In the genomic region with DNA sequence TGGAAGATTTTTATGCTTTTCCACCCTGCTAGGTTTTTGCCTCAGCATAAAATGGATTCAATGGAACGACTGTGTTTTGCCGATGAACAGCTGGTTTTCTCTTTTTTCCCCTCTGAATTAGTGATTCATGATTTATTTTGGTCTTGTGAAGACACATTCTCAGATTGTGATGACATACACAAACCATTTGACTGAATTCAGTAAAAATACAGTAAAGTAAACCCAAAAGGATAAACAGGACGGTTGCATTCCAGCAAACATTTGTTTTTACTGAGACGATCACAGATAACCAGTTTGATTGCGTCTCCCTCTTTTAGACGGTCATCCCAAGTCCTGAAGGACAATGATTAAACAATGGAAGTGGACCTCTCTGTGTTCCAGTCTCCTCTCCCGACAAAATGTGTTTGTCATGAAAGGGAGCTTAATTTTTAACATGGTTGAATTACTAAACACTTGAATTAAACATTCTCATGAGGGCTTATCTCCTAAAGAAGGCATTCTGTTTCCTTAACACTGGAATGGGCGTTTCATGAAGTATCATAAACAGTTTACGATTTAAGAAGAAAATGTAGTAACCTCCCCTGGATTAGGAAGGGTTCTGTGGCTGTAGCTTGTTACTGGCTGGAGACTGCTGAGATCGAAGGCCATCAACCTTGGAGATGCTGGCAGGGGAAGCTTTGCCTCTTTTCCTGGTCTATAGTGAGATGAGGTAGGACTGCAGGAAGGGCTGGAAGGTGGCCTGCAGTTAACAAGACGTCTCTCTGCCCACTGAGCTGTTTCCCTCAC, we compare ENCODE assay signal across 13 cellular contexts.
"Had no signal": no experiment of that assay in that cellular context is flagged by ENCODE, and none has a peak within 500 bp of the region (broad histone marks: within the 10 kb centered on the region; RNA-seq: fewer than 3 reads in every experiment).

No MANE protein-coding gene starts in this region.

- H3K9me3 Mint-ChIP-seq: neural crest cell had no signal

- H3K9me3 ChIP-seq: uterus had no signal

- H3K4me1 Mint-ChIP-seq: neural crest cell had no signal

- ATAC-seq: activated CD4-positive, CD25-positive, alpha-beta regulatory T cell treated with anti-CD3 and anti-CD28 coated beads, Interleukin-2, amount 50 U/mL, for 24 hours; stimulated activated naive CD8-positive, alpha-beta T cell treated with anti-CD3 and anti-CD28 coated beads, Interleukin-15, Interleukin-2, amounts not matched to agents 100 U/mL and 50 U/mL, for 24 hours had no signal

- H3K27me3 Mint-ChIP-seq: activated CD4-positive, alpha-beta T cell treated with anti-CD3 and anti-CD28 coated beads, Interleukin-2, amount 10 ng/mL, durations not matched to agents 7 days and 5 days; activated naive CD8-positive, alpha-beta T cell treated with anti-CD3 and anti-CD28 coated beads for 36 hours had no signal

- H3K4me1 ChIP-seq: tibial nerve, uterus had no signal

- H3K27ac Mint-ChIP-seq: activated CD4-positive, alpha-beta T cell treated with anti-CD3 and anti-CD28 coated beads, Interleukin-2, amount 10 ng/mL, durations not matched to agents 7 days and 5 days; T-helper 1 cell treated with Interleukin-12 subunit alpha and Interleukin-12 subunit beta and Interleukin-4 antibody, amounts not matched to agents 30 μg/mL and 1 μg/mL, for 36 hours had no signal

- H3K4me3 ChIP-seq: cardiac muscle cell, tibial nerve, uterus had no signal

- DNase-seq: activated CD4-positive, alpha-beta T cell treated with anti-CD3 and anti-CD28 coated beads, Interleukin-2, amount 10 ng/mL, durations not matched to agents 7 days and 5 days; activated CD8-positive, alpha-beta memory T cell treated with anti-CD3 and anti-CD28 coated beads, Interleukin-2, amount 50 U/mL, for 48 hours; activated naive CD8-positive, alpha-beta T cell treated with anti-CD3 and anti-CD28 coated beads for 36 hours; amygdala; mesendoderm; stimulated activated CD4-positive, alpha-beta T cell treated with anti-CD3 and anti-CD28 coated beads, Interleukin-2, amount 100 ng/mL, for 24 hours; stimulated activated naive CD8-positive, alpha-beta T cell treated with anti-CD3 and anti-CD28 coated beads, Interleukin-15, Interleukin-2, amounts not matched to agents 100 U/mL and 50 U/mL, for 24 hours; uterus had no signal

- H3K27me3 ChIP-seq: cardiac muscle cell, tibial nerve, uterus had no signal

- H3K27ac ChIP-seq: cardiac muscle cell, tibial nerve, uterus had no signal

- H3K36me3 ChIP-seq: cardiac muscle cell, tibial nerve, uterus had no signal

- H3K4me3 Mint-ChIP-seq: activated CD4-positive, alpha-beta T cell treated with anti-CD3 and anti-CD28 coated beads, Interleukin-2, amount 10 ng/mL, durations not matched to agents 7 days and 5 days; activated naive CD8-positive, alpha-beta T cell treated with anti-CD3 and anti-CD28 coated beads for 36 hours; neural crest cell; T-helper 1 cell treated with Interleukin-12 subunit alpha and Interleukin-12 subunit beta and Interleukin-4 antibody, amounts not matched to agents 30 μg/mL and 1 μg/mL, for 36 hours had no signal
